In genomic region chr16:77273-77806, GRCh38 we compare ENCODE assay signal across 8 cellular contexts. TPM values are rescaled to one million over a fixed set of nuclear protein-coding genes. Genes with fewer than 3 reads are reported as not detected.
A peak's percentile ranks its signal among the peaks of the same experiment; 100 is the strongest.
DNase-seq lines count a peak whose midpoint lies in the region; ATAC-seq and TF ChIP-seq lines count a peak whose summit lies in the region.

No MANE protein-coding gene starts in this region.

- intact Hi-C loops in ascending aorta (cut with DNase I), result no loop called here

- H3K9me3 ChIP-seq in ascending aorta, result no peaks in the 10 kb centered on the region

- peaks cover 7 to 17% of the 10 kb centered on the region in 2 donors for H3K36me3 ChIP-seq in ascending aorta

- H3K4me3 ChIP-seq in ascending aorta (peak overlapping the region; percentile 69 to 76), skeletal muscle cell (ENCODE audit: low read depth, low read length) (peak overlapping the region; percentile 80)

- peak overlapping the region; percentile 97 to 100 for H3K27ac ChIP-seq in ascending aorta

- ATAC-seq in activated CD4-positive, CD25-positive, alpha-beta regulatory T cell treated with anti-CD3 and anti-CD28 coated beads, Interleukin-2, amount 50 U/mL, for 24 hours, result peak; percentile 26 to 30
- peak; percentile 15 for ATAC-seq in HG02571 (IDR thresholded peaks at IDR 0.05; ENCODE audit: unreplicated experiment)

- DNase-seq in activated CD4-positive, CD25-positive, alpha-beta regulatory T cell (lab: John Stamatoyannopoulos, UW), result no peak
- DNase-seq in NOMO-1 treated with dmso at 0.1 percent for 144 hours (lab: John Stamatoyannopoulos, UW; ENCODE audit: unreplicated experiment), result peak; percentile 33
- peak in 1 of 2 donors; percentile 81 for DNase-seq in ascending aorta (ENCODE audit: low spot score in 2 of 2)
- peak; percentile 83 for DNase-seq in hepatic stellate cell (ENCODE audit: low spot score)
- no peak for DNase-seq in skeletal muscle cell (ENCODE audit: low read depth)
- DNase-seq in globus pallidus (ENCODE audit: low spot score), result no peak

- no peak for TF ChIP-seq CTCF in ascending aorta (IDR thresholded peaks at IDR 0.05)

- H3K4me1 ChIP-seq in ascending aorta, result peaks cover 34 to 50% of the 10 kb centered on the region in 2 donors

- no peaks in the 10 kb centered on the region for H3K27me3 ChIP-seq in ascending aorta

RNA-seq across cellular contexts. Expression of gene MPG, which starts 0.7 kb away (rescaled TPM):
- 406 TPM for total RNA-seq in ascending aorta

RNA-seq across cellular contexts. Expression of gene RHBDF1, which starts 4.9 kb away (rescaled TPM):
- total RNA-seq in ascending aorta, result 146 TPM

RNA-seq across cellular contexts. Expression of gene SNRNP25, which starts 23.7 kb away (rescaled TPM):
- total RNA-seq in ascending aorta, result not detected

RNA-seq across cellular contexts. Expression of gene POLR3K, which starts 23.9 kb away (rescaled TPM):
- not detected for total RNA-seq in ascending aorta

Comparison
In these comparisons a context has a peak if more than half of its experiments do, and no peak if none do; other contexts are left out.
1. DNase-seq: peak in NOMO-1 treated with dmso at 0.1 percent for 144 hours (single experiment) and hepatic stellate cell (single experiment); none in activated CD4-positive, CD25-positive, alpha-beta regulatory T cell (0 of 4), skeletal muscle cell (single experiment) and globus pallidus (single experiment).